In genomic region chr1:109994654-109995053, GRCh38 we compare ENCODE assay signal across 16 cellular contexts. TPM values are rescaled to one million over a fixed set of nuclear protein-coding genes. Genes with fewer than 3 reads are reported as not detected.
DNase-seq lines count a peak whose midpoint lies in the region; TF ChIP-seq lines count a peak whose summit lies in the region.
"Had no signal": no experiment of that assay in that cellular context is flagged by ENCODE, and none has a peak within 500 bp of the region (broad histone marks: within the 10 kb centered on the region; RNA-seq: fewer than 3 reads in every experiment).

No MANE protein-coding gene starts in this region.

- H3K27me3 ChIP-seq in endocrine pancreas (ENCODE audit: control insufficient read depth, insufficient read depth, low read length) (no peaks in the 10 kb centered on the region), parathyroid adenoma (ENCODE audit: control insufficient read depth, insufficient read depth, low read length) (no peaks in the 10 kb centered on the region), thyroid gland (no peaks in the 10 kb centered on the region), ascending aorta (no peaks in the 10 kb centered on the region)
- H3K27me3 ChIP-seq: tibial artery had no signal

- no peak for TF ChIP-seq POLR2A in thyroid gland (IDR thresholded peaks at IDR 0.05)

- H3K4me1 ChIP-seq in endocrine pancreas (ENCODE audit: control insufficient read depth, insufficient read depth, low read length) (peaks cover 23% of the 10 kb centered on the region), parathyroid adenoma (peaks cover 15% of the 10 kb centered on the region), thyroid gland (peaks cover 33 to 50% of the 10 kb centered on the region in 2 donors), ascending aorta (peaks cover 0 to 17% of the 10 kb centered on the region in 2 donors)

- no peaks in the 10 kb centered on the region for H3K9me3 ChIP-seq in endocrine pancreas (ENCODE audit: control insufficient read depth, low read length)
- H3K9me3 ChIP-seq in parathyroid adenoma (ENCODE audit: control insufficient read depth, low read length): no peaks in the 10 kb centered on the region
- no peaks in the 10 kb centered on the region for H3K9me3 ChIP-seq in thyroid gland
- no peaks in the 10 kb centered on the region for H3K9me3 ChIP-seq in ascending aorta
- H3K9me3 ChIP-seq: tibial artery had no signal

- TF ChIP-seq CTCF in parathyroid adenoma (IDR thresholded peaks at IDR 0.05) (no peak), thyroid gland (IDR thresholded peaks at IDR 0.05) (no peak), ascending aorta (IDR thresholded peaks at IDR 0.05) (no peak)

- H3K9ac ChIP-seq in endocrine pancreas (ENCODE audit: control insufficient read depth, insufficient read depth, low read length) (no peak overlapping the region), parathyroid adenoma (no peak overlapping the region)

- peak overlapping the region; percentile 44 for H3K4me3 ChIP-seq in endocrine pancreas (ENCODE audit: control insufficient read depth, insufficient read depth, low read length)
- no peak overlapping the region for H3K4me3 ChIP-seq in parathyroid adenoma (ENCODE audit: low read depth, low read length)
- H3K4me3 ChIP-seq in thyroid gland (replicated peaks in 1 of 3): no peak overlapping the region
- H3K4me3 ChIP-seq in ascending aorta: no peak overlapping the region
- H3K4me3 ChIP-seq: tibial artery had no signal

- intact Hi-C loops in thyroid gland (cut with DNase I): no loop called here
- intact Hi-C loops in ascending aorta (cut with DNase I): no loop called here

- peak overlapping the region; percentile 15 for H3K27ac ChIP-seq in parathyroid adenoma
- peak overlapping the region; percentile 29 to 64 (median 51) for H3K27ac ChIP-seq in thyroid gland
- no peak overlapping the region for H3K27ac ChIP-seq in ascending aorta

- 83 to 84% methylated on average over 1 of the region's 1 CpG for WGBS in thyroid gland, 2 donors

- H3K36me3 ChIP-seq in endocrine pancreas (ENCODE audit: control insufficient read depth, insufficient read depth, low read length) (no peaks in the 10 kb centered on the region), parathyroid adenoma (ENCODE audit: control insufficient read depth, insufficient read depth, low read length) (no peaks in the 10 kb centered on the region), thyroid gland (no peaks in the 10 kb centered on the region), ascending aorta (peaks cover 0 to 7% of the 10 kb centered on the region in 2 donors)

- H3K4me2 ChIP-seq in parathyroid adenoma (ENCODE audit: low read length): peak overlapping the region; percentile 1

- H2AFZ ChIP-seq in parathyroid adenoma: no peak overlapping the region

- H3K79me2 ChIP-seq in parathyroid adenoma: peaks cover 21% of the 10 kb centered on the region

- DNase-seq in NCI-H1417 (lab: John Stamatoyannopoulos, UW) (peak in 2 of 3 experiments; percentile 17 to 54), NCI-H1417 treated with DMSO at 0.1 percent for 48 hours (lab: John Stamatoyannopoulos, UW) (no peak), thyroid gland (no peak), activated gamma-delta T cell treated with Interleukin-2 at 50 U/mL for 16 hours (no peak), SW480 (ENCODE audit: low spot score) (no peak), ascending aorta (ENCODE audit: low spot score in 2 of 2) (no peak)
- DNase-seq: 8988T; activated CD4-positive, alpha-beta T cell treated with anti-CD3 and anti-CD28 coated beads for 48 hours; activated naive CD8-positive, alpha-beta T cell treated with anti-CD3 and anti-CD28 coated beads for 36 hours; effector memory CD4-positive, alpha-beta T cell; natural killer cell; NCI-H2029 treated with DMSO at 0.1 percent for 48 hours; T-helper 2 cell; tibial artery had no signal

RNA-seq across cellular contexts. Expression of gene AHCYL1, which starts 10.1 kb away (rescaled TPM):
- total RNA-seq in thyroid gland (100 to 1,000 TPM in 3 of 4 donors, 10 to 100 TPM in 1; 90.3 to 200 (median 118) TPM), ascending aorta (49.1 TPM)

RNA-seq across cellular contexts. Expression of gene STRIP1, which starts 39.8 kb away (rescaled TPM):
- total RNA-seq in thyroid gland (10 to 100 TPM; 36.2 to 63.4 (median 45.2) TPM), ascending aorta (20.0 TPM)

Comparison
In these comparisons a context has a peak if more than half of its experiments do, and no peak if none do; other contexts are left out.
1. DNase-seq: peak in NCI-H1417 (2 of 3); none in NCI-H1417 treated with DMSO at 0.1 percent for 48 hours (single experiment), thyroid gland (0 of 2), activated gamma-delta T cell treated with Interleukin-2 at 50 U/mL for 16 hours (single experiment), SW480 (single experiment) and ascending aorta (0 of 2).
2. H3K27ac ChIP-seq: peak in parathyroid adenoma (single experiment) and thyroid gland (3 of 3); none in ascending aorta (0 of 2).